13 cellular contexts compared by ENCODE assay signal in genomic region chr2:95053543-95053942, GRCh38. TPM values are rescaled to one million over a fixed set of nuclear protein-coding genes. Genes with fewer than 3 reads are reported as not detected.
DNase-seq lines count a peak whose midpoint lies in the region; TF ChIP-seq lines count a peak whose summit lies in the region.
"Had no signal": no experiment of that assay in that cellular context is flagged by ENCODE, and none has a peak within 500 bp of the region (broad histone marks: within the 10 kb centered on the region; RNA-seq: fewer than 3 reads in every experiment).

No MANE protein-coding gene starts in this region.

- CTCF ChIA-PET in activated naive CD4-positive, alpha-beta T cell treated with anti-CD3 and anti-CD28 coated beads, Interleukin-2, amount 10 ng/mL, durations not matched to agents 7 days and 5 days (lab: Charles Lee): interaction anchor here (0.9 to 15.3 kb wide), 9 partner anchors 9 to 64 kb away, joined by 3 to 205 read pairs (median 5); no protein-coding TSS in a partner anchor

- DNase-seq in activated naive CD4-positive, alpha-beta T cell treated with anti-CD3 and anti-CD28 coated beads, Interleukin-2, amount 10 ng/mL, durations not matched to agents 7 days and 5 days: peak; percentile 33
- no peak for DNase-seq in activated naive CD4-positive, alpha-beta T cell treated with anti-CD3 and anti-CD28 coated beads, Interleukin-2, amount 50 U/mL, for 16 hours
- DNase-seq in LNCaP clone FGC (ENCODE audit: low read depth): no peak
- DNase-seq in dorsolateral prefrontal cortex: no peak
- DNase-seq in cerebellar cortex (ENCODE audit: low spot score): no peak
- no peak for DNase-seq in NCI-H524 treated with DMSO at 0.1 percent for 48 hours (lab: John Stamatoyannopoulos, UW)
- DNase-seq in tibial artery: no peak
- DNase-seq: activated CD4-positive, alpha-beta T cell treated with anti-CD3 and anti-CD28 coated beads for 4 hours; stimulated activated CD4-positive, alpha-beta T cell treated with anti-CD3 and anti-CD28 coated beads, Interleukin-15, amount 100 ng/mL, for 24 hours had no signal

- no peaks in the 10 kb centered on the region for H3K36me3 ChIP-seq in tibial artery

- no peaks in the 10 kb centered on the region for H3K9me3 Mint-ChIP-seq in activated naive CD4-positive, alpha-beta T cell treated with anti-CD3 and anti-CD28 coated beads, Interleukin-2, amount 10 ng/mL, durations not matched to agents 7 days and 5 days
- no peaks in the 10 kb centered on the region for H3K9me3 Mint-ChIP-seq in stimulated activated naive CD8-positive, alpha-beta T cell treated with anti-CD3 and anti-CD28 coated beads, Interleukin-15, Interleukin-2, amounts not matched to agents 100 ng/mL and 50 ng/mL, for 24 hours

- H3K27ac Mint-ChIP-seq in activated naive CD4-positive, alpha-beta T cell treated with anti-CD3 and anti-CD28 coated beads, Interleukin-2, amount 10 ng/mL, durations not matched to agents 7 days and 5 days: peak overlapping the region; percentile 6
- H3K27ac Mint-ChIP-seq in stimulated activated naive CD8-positive, alpha-beta T cell treated with anti-CD3 and anti-CD28 coated beads, Interleukin-15, Interleukin-2, amounts not matched to agents 100 ng/mL and 50 ng/mL, for 24 hours: peak overlapping the region; percentile 74
- H3K27ac Mint-ChIP-seq: B cell, brain had no signal

- H3K4me1 Mint-ChIP-seq in activated naive CD4-positive, alpha-beta T cell treated with anti-CD3 and anti-CD28 coated beads, Interleukin-2, amount 10 ng/mL, durations not matched to agents 7 days and 5 days: peaks cover 85% of the 10 kb centered on the region
- H3K4me1 Mint-ChIP-seq in stimulated activated naive CD8-positive, alpha-beta T cell treated with anti-CD3 and anti-CD28 coated beads, Interleukin-15, Interleukin-2, amounts not matched to agents 100 ng/mL and 50 ng/mL, for 24 hours (ENCODE audit: low read depth): peaks cover 67% of the 10 kb centered on the region
- H3K4me1 Mint-ChIP-seq: B cell had no signal

- no peaks in the 10 kb centered on the region for H3K4me1 ChIP-seq in tibial artery

- peaks cover 0 to 5% (median 0%) of the 10 kb centered on the region in 45 donors for H3K27me3 ChIP-seq in dorsolateral prefrontal cortex
- H3K27me3 ChIP-seq in tibial artery: peaks cover 0 to 42% of the 10 kb centered on the region in 2 donors

- peaks cover 6% of the 10 kb centered on the region for H3K27me3 Mint-ChIP-seq in activated naive CD4-positive, alpha-beta T cell treated with anti-CD3 and anti-CD28 coated beads, Interleukin-2, amount 10 ng/mL, durations not matched to agents 7 days and 5 days
- H3K27me3 Mint-ChIP-seq in stimulated activated naive CD8-positive, alpha-beta T cell treated with anti-CD3 and anti-CD28 coated beads, Interleukin-15, Interleukin-2, amounts not matched to agents 100 ng/mL and 50 ng/mL, for 24 hours: no peaks in the 10 kb centered on the region

- H3K4me3 ChIP-seq in LNCaP clone FGC (ENCODE audit: low read depth, low read length) (no peak overlapping the region), dorsolateral prefrontal cortex (no peak overlapping the region), tibial artery (no peak overlapping the region)

- peaks cover 59% of the 10 kb centered on the region for H3K36me3 Mint-ChIP-seq in activated naive CD4-positive, alpha-beta T cell treated with anti-CD3 and anti-CD28 coated beads, Interleukin-2, amount 10 ng/mL, durations not matched to agents 7 days and 5 days
- H3K36me3 Mint-ChIP-seq in stimulated activated naive CD8-positive, alpha-beta T cell treated with anti-CD3 and anti-CD28 coated beads, Interleukin-15, Interleukin-2, amounts not matched to agents 100 ng/mL and 50 ng/mL, for 24 hours (ENCODE audit: low read depth): peaks cover 3% of the 10 kb centered on the region
- H3K36me3 Mint-ChIP-seq: brain had no signal

- H3K4me3 Mint-ChIP-seq in activated naive CD4-positive, alpha-beta T cell treated with anti-CD3 and anti-CD28 coated beads, Interleukin-2, amount 10 ng/mL, durations not matched to agents 7 days and 5 days: no peak overlapping the region
- no peak overlapping the region for H3K4me3 Mint-ChIP-seq in stimulated activated naive CD8-positive, alpha-beta T cell treated with anti-CD3 and anti-CD28 coated beads, Interleukin-15, Interleukin-2, amounts not matched to agents 100 ng/mL and 50 ng/mL, for 24 hours
- H3K4me3 Mint-ChIP-seq: B cell, brain had no signal

- TF ChIP-seq CTCF in LNCaP clone FGC (IDR thresholded peaks at IDR 0.05; ENCODE audit: control insufficient read depth, extremely low read depth, insufficient read depth): peak; percentile 26; the same call in 1 of the 2 replicates
- TF ChIP-seq CTCF in dorsolateral prefrontal cortex (IDR thresholded peaks at IDR 0.05 in 54 of 56, conservative IDR thresholded peaks at IDR 0.05 in 2 of 56; ENCODE audit: low read depth in 1 of 56, partially characterized antibody in 56 of 56): peak in 13 of 56 donors; percentile 9 to 42 (median 21)
- TF ChIP-seq CTCF in tibial artery (IDR thresholded peaks at IDR 0.05): no peak

- H3K27ac ChIP-seq in dorsolateral prefrontal cortex (peak overlapping the region in 38 of 59 donors; percentile 1 to 100 (median 98)), tibial artery (no peak overlapping the region)

- intact Hi-C loops in dorsolateral prefrontal cortex (cut with DNase I) (no loop called here), tibial artery (cut with DNase I; ENCODE audit: low total_unique reads) (no loop called here)

- H3K9me3 ChIP-seq in tibial artery: no peaks in the 10 kb centered on the region

RNA-seq across cellular contexts. Expression of gene MAL, which starts 28.0 kb away (rescaled TPM):
- 100 to 1,000 TPM in 74 of 120 experiments, 10 to 100 TPM in 46; 24.0 to 522 (median 118) TPM for total RNA-seq in dorsolateral prefrontal cortex
- total RNA-seq: fibroblast of villous mesenchyme had no signal

Comparison
In these comparisons a context has a peak if more than half of its experiments do, and no peak if none do; other contexts are left out.
1. H3K27ac ChIP-seq: peak in dorsolateral prefrontal cortex (38 of 59); none in tibial artery (0 of 2).